In genomic region chr10:71771821-71772617, GRCh38 we compare ENCODE assay signal across 8 cellular contexts. TPM values are rescaled to one million over a fixed set of nuclear protein-coding genes. Genes with fewer than 3 reads are reported as not detected.
DNase-seq lines count a peak whose midpoint lies in the region; ATAC-seq lines count a peak whose summit lies in the region.

No MANE protein-coding gene starts in this region.

- peaks cover 83% of the 10 kb centered on the region for H3K4me1 Mint-ChIP-seq in activated CD8-positive, alpha-beta memory T cell treated with anti-CD3 and anti-CD28 coated beads, Interleukin-2, amount 10 ng/mL, durations not matched to agents 7 days and 5 days
- peaks cover 85% of the 10 kb centered on the region for H3K4me1 Mint-ChIP-seq in activated T-cell treated with anti-CD3 and anti-CD28 coated beads, Interleukin-2, amount 50 U/mL, for 72 hours (ENCODE audit: low read depth)

- ATAC-seq in activated CD8-positive, alpha-beta memory T cell treated with anti-CD3 and anti-CD28 coated beads, Interleukin-2, amount 10 ng/mL, durations not matched to agents 7 days and 5 days, result no peak
- ATAC-seq in activated T-cell treated with anti-CD3 and anti-CD28 coated beads, Interleukin-2, amount 50 U/mL, for 72 hours (replicated peaks in 1 of 2), result no peak
- ATAC-seq in HG03135 (IDR thresholded peaks at IDR 0.05; ENCODE audit: unreplicated experiment), result no peak
- no peak for ATAC-seq in GM19395 (IDR thresholded peaks at IDR 0.05; ENCODE audit: unreplicated experiment)

- H3K27ac ChIP-seq in skin epidermis, result peak overlapping the region in 20 of 21 experiments; percentile 81 to 99 (median 90)

- no peaks in the 10 kb centered on the region for H3K27me3 Mint-ChIP-seq in activated CD8-positive, alpha-beta memory T cell treated with anti-CD3 and anti-CD28 coated beads, Interleukin-2, amount 10 ng/mL, durations not matched to agents 7 days and 5 days
- no peaks in the 10 kb centered on the region for H3K27me3 Mint-ChIP-seq in activated T-cell treated with anti-CD3 and anti-CD28 coated beads, Interleukin-2, amount 50 U/mL, for 72 hours (ENCODE audit: low read depth)

- H3K4me3 Mint-ChIP-seq in activated CD8-positive, alpha-beta memory T cell treated with anti-CD3 and anti-CD28 coated beads, Interleukin-2, amount 10 ng/mL, durations not matched to agents 7 days and 5 days, result peak overlapping the region; percentile 84
- H3K4me3 Mint-ChIP-seq in activated T-cell treated with anti-CD3 and anti-CD28 coated beads, Interleukin-2, amount 50 U/mL, for 72 hours, result peak overlapping the region; percentile 82 to 95

- H3K9me3 Mint-ChIP-seq in activated CD8-positive, alpha-beta memory T cell treated with anti-CD3 and anti-CD28 coated beads, Interleukin-2, amount 10 ng/mL, durations not matched to agents 7 days and 5 days (ENCODE audit: low read depth), result no peaks in the 10 kb centered on the region
- H3K9me3 Mint-ChIP-seq in activated T-cell treated with anti-CD3 and anti-CD28 coated beads, Interleukin-2, amount 50 U/mL, for 72 hours, result no peaks in the 10 kb centered on the region

- peak overlapping the region; percentile 90 for H3K27ac Mint-ChIP-seq in activated CD8-positive, alpha-beta memory T cell treated with anti-CD3 and anti-CD28 coated beads, Interleukin-2, amount 10 ng/mL, durations not matched to agents 7 days and 5 days
- peak overlapping the region; percentile 92 for H3K27ac Mint-ChIP-seq in activated T-cell treated with anti-CD3 and anti-CD28 coated beads, Interleukin-2, amount 50 U/mL, for 72 hours

- H3K4me3 ChIP-seq in skin epidermis, result peak overlapping the region; percentile 51 to 79 (median 60)

- CTCF ChIA-PET in activated CD8-positive, alpha-beta memory T cell treated with anti-CD3 and anti-CD28 coated beads, Interleukin-2, amount 10 ng/mL, durations not matched to agents 7 days and 5 days (lab: Charles Lee), result interaction anchor here (1.4 to 10.9 kb wide), 19 partner anchors 8 to 202 kb away, joined by 4 to 149 read pairs (median 20); partner anchors contain the start of gene C10orf105

- no peak for DNase-seq in activated CD8-positive, alpha-beta memory T cell treated with anti-CD3 and anti-CD28 coated beads, Interleukin-2, amount 10 ng/mL, durations not matched to agents 7 days and 5 days
- no peak for DNase-seq in activated CD8-positive, alpha-beta memory T cell treated with anti-CD3 and anti-CD28 coated beads for 24 hours
- DNase-seq in activated T-cell treated with anti-CD3 and anti-CD28 coated beads, Interleukin-2, amount 50 U/mL, for 72 hours, result peak in 1 of 2 donors; percentile 42
- DNase-seq in glomerular visceral epithelial cell (ENCODE audit: extremely low spot score) (peak; percentile 74), Kasumi-1 (lab: John Stamatoyannopoulos, UW) (no peak)

- H3K36me3 Mint-ChIP-seq in activated CD8-positive, alpha-beta memory T cell treated with anti-CD3 and anti-CD28 coated beads, Interleukin-2, amount 10 ng/mL, durations not matched to agents 7 days and 5 days, result peaks cover 17% of the 10 kb centered on the region
- peaks cover 2 to 4% of the 10 kb centered on the region in 2 donors for H3K36me3 Mint-ChIP-seq in activated T-cell treated with anti-CD3 and anti-CD28 coated beads, Interleukin-2, amount 50 U/mL, for 72 hours (ENCODE audit: insufficient read depth in 2 of 2)

RNA-seq across cellular contexts. Expression of gene VSIR, which starts 1.3 kb away (rescaled TPM):
- total RNA-seq in activated CD8-positive, alpha-beta memory T cell treated with anti-CD3 and anti-CD28 coated beads, Interleukin-2, amount 10 ng/mL, durations not matched to agents 7 days and 5 days, result 10 to 100 TPM; 37.8 to 68.4 TPM
- 10 to 100 TPM; 70.1 to 70.5 TPM for total RNA-seq in activated T-cell treated with anti-CD3 and anti-CD28 coated beads, Interleukin-2, amount 50 U/mL, for 72 hours

RNA-seq across cellular contexts. Expression of gene C10orf105, which starts 52.4 kb away (rescaled TPM):
- total RNA-seq in activated CD8-positive, alpha-beta memory T cell treated with anti-CD3 and anti-CD28 coated beads, Interleukin-2, amount 10 ng/mL, durations not matched to agents 7 days and 5 days, result under 1 TPM; 0.18 to 0.26 TPM
- total RNA-seq in activated T-cell treated with anti-CD3 and anti-CD28 coated beads, Interleukin-2, amount 50 U/mL, for 72 hours, result under 1 TPM; 0.35 to 0.43 TPM
